Comparison of ENCODE assay signal across 19 cellular contexts in the genomic region with DNA sequence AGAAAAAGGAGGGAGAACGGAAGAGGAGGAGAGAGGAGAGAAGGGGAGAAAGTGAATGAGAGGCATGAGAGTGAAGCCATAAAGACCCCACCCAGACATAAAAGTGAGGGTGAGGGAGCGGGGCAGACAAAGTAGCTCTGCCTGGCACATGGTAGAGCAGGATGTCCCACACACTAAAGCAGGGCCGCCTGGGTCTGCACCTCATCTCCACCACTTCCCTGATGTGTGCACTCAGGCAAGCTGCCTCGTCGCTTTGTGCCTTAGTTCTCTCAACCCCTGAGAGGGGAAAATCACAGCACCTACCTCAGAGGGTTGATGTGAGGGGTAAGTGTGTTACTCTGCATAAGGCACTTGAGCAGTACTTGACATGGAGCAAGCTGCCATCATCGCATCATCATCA.
"Had no signal": no experiment of that assay in that cellular context is flagged by ENCODE, and none has a peak within 500 bp of the region (broad histone marks: within the 10 kb centered on the region; RNA-seq: fewer than 3 reads in every experiment).

No MANE protein-coding gene starts in this region.

- H3K4me1 ChIP-seq: neural progenitor cell, right lobe of liver, vagina had no signal

- H3K36me3 ChIP-seq: esophagus muscularis mucosa, gastrocnemius medialis, neural progenitor cell, right lobe of liver, thoracic aorta, vagina had no signal

- DNase-seq: activated CD4-positive, alpha-beta T cell treated with anti-CD3 and anti-CD28 coated beads, Interleukin-2, amount 50 U/mL, for 4 hours; activated effector memory CD4-positive, alpha-beta T cell treated with anti-CD3 and anti-CD28 coated beads, Interleukin-2, amount 50 U/mL, for 16 hours; activated naive CD4-positive, alpha-beta T cell treated with anti-CD3 and anti-CD28 coated beads, Interleukin-2, amount 50 U/mL, for 16 hours; activated T-cell treated with anti-CD3 and anti-CD28 coated beads, Interleukin-2, amount 50 U/mL, for 72 hours; cerebellar nuclear complex; gastrocnemius medialis; hypothalamus; mesenchymal stem cell; posterior cingulate gyrus; right lobe of liver; stimulated activated CD4-positive, alpha-beta T cell treated with anti-CD3 and anti-CD28 coated beads, Interleukin-1b, Interleukin-23, amount 100 ng/mL, for 48 hours; T-helper 9 cell had no signal

- H3K27ac ChIP-seq: coronary artery, esophagus muscularis mucosa, gastrocnemius medialis, neural progenitor cell, right lobe of liver, skin epidermis, thoracic aorta, vagina had no signal

- H2AFZ ChIP-seq: neural progenitor cell had no signal

- ATAC-seq: activated T-cell treated with anti-CD3 and anti-CD28 coated beads, Interleukin-2, amount 50 U/mL, for 72 hours; gastrocnemius medialis; right lobe of liver had no signal

- H3K27ac Mint-ChIP-seq: activated T-cell treated with anti-CD3 and anti-CD28 coated beads, Interleukin-2, amount 50 U/mL, for 72 hours; type B pancreatic cell had no signal

- H3K4me3 Mint-ChIP-seq: activated T-cell treated with anti-CD3 and anti-CD28 coated beads, Interleukin-2, amount 50 U/mL, for 72 hours; neural progenitor cell; type B pancreatic cell had no signal

- H3K4me2 ChIP-seq: neural progenitor cell had no signal

- H3K4me1 Mint-ChIP-seq: neural progenitor cell had no signal

- H3K27me3 ChIP-seq: esophagus muscularis mucosa, gastrocnemius medialis, neural progenitor cell, right lobe of liver, vagina had no signal

- H3K9me3 ChIP-seq: esophagus muscularis mucosa, gastrocnemius medialis, right lobe of liver, thoracic aorta, vagina had no signal

- H3K4me3 ChIP-seq: coronary artery, esophagus muscularis mucosa, gastrocnemius medialis, neural progenitor cell, right lobe of liver, skin epidermis, thoracic aorta, vagina had no signal

- H3K36me3 Mint-ChIP-seq: neural progenitor cell, type B pancreatic cell had no signal

- H3K9ac ChIP-seq: neural progenitor cell had no signal

- H3K9me3 Mint-ChIP-seq: neural progenitor cell, type B pancreatic cell had no signal
